In the genomic region with DNA sequence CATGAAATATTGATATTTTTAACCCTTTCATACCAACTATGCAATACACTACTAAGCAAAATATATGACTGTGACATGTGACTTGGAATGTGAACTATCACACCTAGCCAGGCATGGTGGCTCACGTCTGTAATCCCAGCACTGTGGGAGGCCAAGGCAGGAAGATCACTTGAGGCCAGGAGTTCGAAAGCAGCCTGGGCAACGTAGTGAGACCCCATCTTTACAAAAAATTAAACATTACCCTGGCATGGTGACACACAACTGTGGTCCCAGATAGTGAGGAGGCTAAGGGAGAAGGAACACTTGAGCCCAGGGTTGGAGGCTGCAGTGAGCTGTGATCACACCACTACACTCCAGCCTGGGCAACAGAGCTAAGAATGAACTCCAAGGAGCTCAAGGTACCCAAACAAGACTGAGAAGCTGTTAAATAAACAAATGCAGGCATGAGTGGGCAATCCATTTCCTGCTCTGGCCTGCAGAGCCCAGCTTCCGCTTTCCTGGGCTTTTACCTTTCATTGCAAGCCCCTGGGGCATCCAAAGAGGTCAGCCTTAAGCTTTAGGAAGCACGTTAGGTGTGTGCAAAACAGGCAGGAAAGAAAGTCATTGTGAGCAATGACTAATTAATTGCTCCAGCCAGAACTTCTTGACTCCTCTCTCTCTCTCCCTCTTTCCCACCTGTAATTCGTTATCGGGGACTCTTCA, we compare ENCODE assay signal across 20 cellular contexts.
"Had no signal": no experiment of that assay in that cellular context is flagged by ENCODE, and none has a peak within 500 bp of the region (broad histone marks: within the 10 kb centered on the region; RNA-seq: fewer than 3 reads in every experiment).

No MANE protein-coding gene starts in this region.

- H3K4me3 Mint-ChIP-seq: activated CD4-positive, alpha-beta T cell treated with anti-CD3 and anti-CD28 coated beads for 36 hours; activated naive CD8-positive, alpha-beta T cell treated with anti-CD3 and anti-CD28 coated beads for 36 hours; naive thymus-derived CD8-positive, alpha-beta T cell had no signal

- H3K36me3 Mint-ChIP-seq: activated naive CD8-positive, alpha-beta T cell treated with anti-CD3 and anti-CD28 coated beads for 36 hours; naive thymus-derived CD8-positive, alpha-beta T cell had no signal

- FAIRE-seq: colon, pancreas, TTC549 had no signal

- H3K4me1 Mint-ChIP-seq: activated CD4-positive, alpha-beta T cell treated with anti-CD3 and anti-CD28 coated beads for 36 hours; activated naive CD8-positive, alpha-beta T cell treated with anti-CD3 and anti-CD28 coated beads for 36 hours; naive thymus-derived CD8-positive, alpha-beta T cell had no signal

- H3K9me3 ChIP-seq: gastrocnemius medialis, neutrophil, pancreas, tibial artery had no signal

- H3K4me1 ChIP-seq: gastrocnemius medialis, pancreas, tibial artery had no signal

- H3K9me3 Mint-ChIP-seq: activated naive CD8-positive, alpha-beta T cell treated with anti-CD3 and anti-CD28 coated beads for 36 hours had no signal

- DNase-seq: activated CD4-positive, alpha-beta T cell treated with anti-CD3 and anti-CD28 coated beads for 36 hours; activated CD4-positive, alpha-beta T cell treated with anti-CD3 and anti-CD28 coated beads, Interleukin-2, amount 50 U/mL, for 48 hours; activated naive CD4-positive, alpha-beta T cell; activated naive CD8-positive, alpha-beta T cell treated with anti-CD3 and anti-CD28 coated beads for 36 hours; activated T-cell treated with anti-CD3 and anti-CD28 coated beads for 4 hours; amniotic stem cell; erythroblast; gastrocnemius medialis; head of caudate nucleus; naive thymus-derived CD8-positive, alpha-beta T cell; pancreas; stimulated activated CD4-positive, alpha-beta T cell treated with anti-CD3 and anti-CD28 coated beads, Interleukin-12 subunit alpha, Interleukin-12 subunit beta, amount 100 ng/mL, for 4 hours; stimulated activated CD4-positive, alpha-beta T cell treated with anti-CD3 and anti-CD28 coated beads, Interleukin-1b, Interleukin-23, amount 100 ng/mL, for 48 hours; stimulated activated CD8-positive, alpha-beta memory T cell treated with anti-CD3 and anti-CD28 coated beads, Interleukin-4, amount 100 ng/mL, for 48 hours; stimulated activated naive CD4-positive, alpha-beta T cell; SW 1271; tibial artery had no signal

- ATAC-seq: activated CD4-positive, alpha-beta T cell treated with anti-CD3 and anti-CD28 coated beads for 36 hours; gastrocnemius medialis; naive thymus-derived CD8-positive, alpha-beta T cell; pancreas had no signal

- H3K27ac Mint-ChIP-seq: activated CD4-positive, alpha-beta T cell treated with anti-CD3 and anti-CD28 coated beads for 36 hours; activated naive CD8-positive, alpha-beta T cell treated with anti-CD3 and anti-CD28 coated beads for 36 hours; naive thymus-derived CD8-positive, alpha-beta T cell had no signal

- H3K27ac ChIP-seq: gastrocnemius medialis, neutrophil, pancreas, tibial artery had no signal

- H3K27me3 ChIP-seq: gastrocnemius medialis, neutrophil, pancreas had no signal
